ENCODE assay signal across 17 cellular contexts in the genomic region with DNA sequence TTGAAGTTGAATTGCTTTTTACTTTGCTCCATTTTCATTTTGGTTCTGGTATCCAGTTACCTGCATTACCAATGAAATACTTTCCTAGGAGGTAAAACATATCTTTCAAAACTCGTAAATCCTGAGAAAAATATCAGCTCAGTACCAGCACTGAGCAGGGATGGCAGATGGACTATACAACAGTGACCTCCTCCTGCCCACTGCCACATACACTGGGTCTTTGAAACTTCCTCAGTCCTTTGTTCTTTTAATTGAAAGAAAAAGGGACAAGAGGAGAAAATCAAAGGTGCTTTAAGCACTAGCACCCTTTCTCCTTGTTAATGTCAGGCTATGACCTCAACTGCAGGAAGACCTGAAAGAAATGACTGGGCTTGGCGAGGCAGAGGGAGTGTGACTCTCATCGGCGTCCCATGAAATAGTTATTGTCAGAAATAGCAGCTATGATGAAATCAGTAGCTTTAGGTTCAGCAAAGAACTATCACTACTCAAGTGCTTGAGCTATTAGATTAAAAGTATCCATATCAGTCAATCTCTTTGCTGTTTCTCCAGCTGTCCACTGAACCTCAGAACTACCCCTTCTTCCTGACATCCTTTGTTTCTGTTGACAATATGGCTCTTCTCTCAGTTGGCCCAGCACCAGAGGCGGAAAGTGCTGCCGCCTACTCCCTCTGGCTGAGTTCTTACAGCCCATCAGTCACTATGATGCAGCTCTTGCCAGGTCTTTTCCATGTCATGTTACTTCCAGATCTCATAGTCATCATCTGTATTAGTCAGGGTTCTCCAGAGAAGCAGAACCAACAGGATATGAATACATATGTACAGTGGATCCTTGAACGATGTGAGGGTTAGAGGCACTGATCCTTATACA.
DNase-seq lines count a peak whose midpoint lies in the region; ATAC-seq and TF ChIP-seq lines count a peak whose summit lies in the region.
"Had no signal": no experiment of that assay in that cellular context is flagged by ENCODE, and none has a peak within 500 bp of the region (broad histone marks: within the 10 kb centered on the region; RNA-seq: fewer than 3 reads in every experiment).

No MANE protein-coding gene starts in this region.

- TF ChIP-seq CTCF in astrocyte of the spinal cord (IDR thresholded peaks at IDR 0.05; ENCODE audit: low read depth, low read length) = no peak
- TF ChIP-seq CTCF in coronary artery (IDR thresholded peaks at IDR 0.05) = no peak

- peak; percentile 94 to 95 for DNase-seq in NCI-H446 (lab: John Stamatoyannopoulos, UW)
- peak; percentile 7 for DNase-seq in astrocyte of the spinal cord (ENCODE audit: low read depth, low spot score)
- DNase-seq in kidney tubule cell (ENCODE audit: low spot score) = peak; percentile 59
- peak; percentile 77 for DNase-seq in superior temporal gyrus (ENCODE audit: extremely low spot score)
- DNase-seq in coronary artery (ENCODE audit: low spot score) = no peak
- no peak for DNase-seq in glomerular visceral epithelial cell (ENCODE audit: extremely low spot score)
- DNase-seq: activated CD4-positive, alpha-beta T cell treated with anti-CD3 and anti-CD28 coated beads for 48 hours; CD4-positive, alpha-beta memory T cell; EL; Karpas-422; NCI-H187 treated with DMSO at 0.1 percent for 48 hours; NCI-H82; transverse colon had no signal

- no peak overlapping the region for H3K27ac ChIP-seq in coronary artery
- H3K27ac ChIP-seq: transverse colon had no signal

- no peak for ATAC-seq in HG03439 (IDR thresholded peaks at IDR 0.05; ENCODE audit: unreplicated experiment)
- ATAC-seq: GM12878, Right ventricle myocardium inferior had no signal

- in situ Hi-C loops in astrocyte of the spinal cord (cut with HindIII; ENCODE audit: low sequenced_read_pairs) = no loop called here

- H3K4me3 ChIP-seq in astrocyte of the spinal cord (ENCODE audit: low read depth, low read length) (no peak overlapping the region), coronary artery (no peak overlapping the region)
- H3K4me3 ChIP-seq: GM12878, HAP-1, transverse colon had no signal

Comparison
In these comparisons a context has a peak if more than half of its experiments do, and no peak if none do; other contexts are left out.
1. DNase-seq: peak in NCI-H446 (2 of 2), astrocyte of the spinal cord (single experiment), kidney tubule cell (single experiment) and superior temporal gyrus (single experiment); none in coronary artery (single experiment) and glomerular visceral epithelial cell (single experiment).